8 cellular contexts compared by ENCODE assay signal in the genomic region with DNA sequence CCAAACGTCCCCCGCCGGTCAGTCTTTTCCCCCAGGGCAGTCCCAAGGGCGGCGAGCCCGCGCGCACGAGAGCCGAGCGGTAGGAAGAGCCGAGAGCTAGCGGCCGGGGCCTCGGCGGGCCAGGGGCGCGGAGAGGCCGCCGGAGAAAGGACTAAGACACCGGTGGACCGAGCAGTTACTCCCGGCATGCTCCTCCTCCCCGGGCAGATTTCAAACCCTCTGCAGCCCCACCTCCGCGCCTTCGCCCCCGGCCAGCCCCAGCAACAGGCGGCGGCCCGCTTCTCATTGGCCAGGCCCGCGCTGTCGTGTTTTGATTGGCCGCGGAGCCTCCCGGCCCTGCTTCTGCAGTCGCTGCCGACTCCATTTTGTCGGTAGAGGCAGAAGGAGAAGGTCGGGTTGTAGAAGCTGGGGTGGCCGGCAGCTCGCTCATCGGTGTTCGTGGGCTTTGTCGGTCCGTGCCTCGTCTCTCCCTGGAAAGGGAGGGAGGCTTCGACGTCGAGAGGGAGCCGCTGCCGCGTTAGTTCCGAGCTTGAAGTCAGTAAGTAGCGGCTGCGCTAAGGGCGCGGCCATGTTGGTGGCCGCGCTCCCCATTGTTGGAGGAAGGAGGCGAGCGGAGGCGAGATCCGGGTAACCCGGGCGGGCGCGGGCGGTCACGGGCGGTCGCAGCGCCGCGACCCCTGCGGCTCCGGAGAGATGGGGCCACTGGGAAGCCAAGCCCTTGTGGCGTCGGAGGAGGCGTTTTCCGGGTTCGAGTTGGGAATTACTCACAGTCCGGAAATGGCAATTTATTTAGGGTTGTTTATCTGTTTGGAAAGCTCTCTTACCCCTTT. TPM values are rescaled to one million over a fixed set of nuclear protein-coding genes. Genes with fewer than 3 reads are reported as not detected.
DNase-seq lines count a peak whose midpoint lies in the region; ATAC-seq and TF ChIP-seq lines count a peak whose summit lies in the region.

A gene with protein sequence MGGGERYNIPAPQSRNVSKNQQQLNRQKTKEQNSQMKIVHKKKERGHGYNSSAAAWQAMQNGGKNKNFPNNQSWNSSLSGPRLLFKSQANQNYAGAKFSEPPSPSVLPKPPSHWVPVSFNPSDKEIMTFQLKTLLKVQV (plus strand): TSS at position 368 of the 830 bp plus-strand sequence. CDS start 1,630 bp downstream, outside the sequence.

- H3K36me3 ChIP-seq in testis (ENCODE audit: low read depth, missing control alignments), result no peaks in the 10 kb centered on the region

- WGBS in testis, 2 donors, result 0% methylated on average over 49 to 81 of the region's 84 CpGs

- peak within 1 kb of the TSS; percentile 100 for H3K27ac Mint-ChIP-seq in activated naive CD4-positive, alpha-beta T cell treated with anti-CD3 and anti-CD28 coated beads, Interleukin-2, amount 50 U/mL, for 72 hours

- H3K36me3 Mint-ChIP-seq in activated naive CD4-positive, alpha-beta T cell treated with anti-CD3 and anti-CD28 coated beads, Interleukin-2, amount 50 U/mL, for 72 hours, result peaks cover 30 to 42% of the 10 kb centered on the region in 2 donors

- no peaks in the 10 kb centered on the region for H3K27me3 ChIP-seq in testis

- ATAC-seq in HG02588 (IDR thresholded peaks at IDR 0.05; ENCODE audit: unreplicated experiment) (peak; percentile 73), omental fat pad (ENCODE audit: low FRiP score) (peak; percentile 95)
- peak; percentile 86 to 89 for ATAC-seq in activated naive CD4-positive, alpha-beta T cell treated with anti-CD3 and anti-CD28 coated beads, Interleukin-2, amount 50 U/mL, for 72 hours

- H3K4me3 ChIP-seq in testis, result peak within 1 kb of the TSS; percentile 73 to 86

- intact Hi-C loops in testis (cut with DNase I; ENCODE audit: low total_unique reads), result no loop called here

- H3K4me1 ChIP-seq in testis, result peaks cover 10% of the 10 kb centered on the region

- peak; percentile 74 for TF ChIP-seq POLR2A in testis (IDR thresholded peaks at IDR 0.05)

- TF ChIP-seq CTCF in omental fat pad (IDR thresholded peaks at IDR 0.05) (no peak), testis (IDR thresholded peaks at IDR 0.05) (peak in 1 of 3 experiments; percentile 23)

- H3K9me3 ChIP-seq in testis, result no peaks in the 10 kb centered on the region

- no peaks in the 10 kb centered on the region for H3K9me3 Mint-ChIP-seq in activated naive CD4-positive, alpha-beta T cell treated with anti-CD3 and anti-CD28 coated beads, Interleukin-2, amount 50 U/mL, for 72 hours

- DNase-seq in GM04503 (ENCODE audit: low read depth) (peak; percentile 73), NCI-H1092 (lab: John Stamatoyannopoulos, UW) (peak; percentile 97), SKM-1 (lab: John Stamatoyannopoulos, UW; ENCODE audit: unreplicated experiment) (peak; percentile 76), globus pallidus (ENCODE audit: low spot score) (peak; percentile 97), omental fat pad (ENCODE audit: low spot score) (peak; percentile 90), testis (peak; percentile 98)
- peak; percentile 96 to 97 for DNase-seq in activated naive CD4-positive, alpha-beta T cell treated with anti-CD3 and anti-CD28 coated beads, Interleukin-2, amount 50 U/mL, for 72 hours (ENCODE audit: low spot score in 2 of 2)

- H3K27ac ChIP-seq in testis, result peak within 1 kb of the TSS; percentile 99

RNA-seq across cellular contexts. Expression of the gene that starts here (rescaled TPM):
- total RNA-seq in activated naive CD4-positive, alpha-beta T cell treated with anti-CD3 and anti-CD28 coated beads, Interleukin-2, amount 50 U/mL, for 72 hours, result 100 to 1,000 TPM; 121 to 137 TPM
- total RNA-seq in omental fat pad, result 100 to 1,000 TPM; 139 to 173 (median 153) TPM
- total RNA-seq in testis, result 10 to 100 TPM; 61.5 to 68.1 TPM
- polyA plus RNA-seq in testis (ENCODE audit: insufficient read depth, low read depth, low replicate concordance), result 57.7 TPM

Comparison
In these comparisons a context has a peak if more than half of its experiments do, and no peak if none do; other contexts are left out.
1. Peak in every context shown above with its lines: DNase-seq, ATAC-seq, H3K4me3 ChIP-seq and H3K27ac ChIP-seq.